11 cellular contexts compared by ENCODE assay signal in genomic region chr1:162541619-162542141, GRCh38. TPM values are rescaled to one million over a fixed set of nuclear protein-coding genes. Genes with fewer than 3 reads are reported as not detected.
DNase-seq lines count a peak whose midpoint lies in the region; ATAC-seq lines count a peak whose summit lies in the region.
"Had no signal": no experiment of that assay in that cellular context is flagged by ENCODE, and none has a peak within 500 bp of the region (broad histone marks: within the 10 kb centered on the region; RNA-seq: fewer than 3 reads in every experiment).

No MANE protein-coding gene starts in this region.

- intact Hi-C loops in Right ventricle myocardium superior (cut with DNase I) (no loop called here), sciatic nerve (cut with DNase I) (no loop called here)

- peaks cover 36% of the 10 kb centered on the region for H3K4me1 ChIP-seq in adipocyte (ENCODE audit: control insufficient read depth, insufficient read depth, low read length)

- peak; percentile 99 for DNase-seq in EH (ENCODE audit: low read depth)
- DNase-seq in adipocyte (ENCODE audit: low read depth), result peak; percentile 91
- no peak for DNase-seq in Right ventricle myocardium superior
- DNase-seq in sciatic nerve (ENCODE audit: low spot score), result no peak
- no peak for DNase-seq in NCI-H146 treated with DMSO at 0.1 percent for 48 hours (lab: John Stamatoyannopoulos, UW; ENCODE audit: unreplicated experiment)
- no peak for DNase-seq in cerebellar nuclear complex (lab: John Stamatoyannopoulos, UW)
- no peak for DNase-seq in activated naive CD4-positive, alpha-beta T cell treated with anti-CD3 and anti-CD28 coated beads, Interleukin-2, amount 50 U/mL, for 16 hours
- DNase-seq: activated naive CD4-positive, alpha-beta T cell; NCI-H1092 treated with DMSO at 0.1 percent for 48 hours; stimulated activated CD4-positive, alpha-beta T cell treated with anti-CD3 and anti-CD28 coated beads, Interleukin-1b, Interleukin-23, amount 100 ng/mL, for 48 hours had no signal

- no peaks in the 10 kb centered on the region for H3K36me3 ChIP-seq in adipocyte (ENCODE audit: control insufficient read depth, insufficient read depth, low read length, severe bottlenecking)

- no peaks in the 10 kb centered on the region for H3K9me3 ChIP-seq in adipocyte (ENCODE audit: control insufficient read depth, low read length)

- H3K9ac ChIP-seq in adipocyte (ENCODE audit: low read length), result peak overlapping the region; percentile 74

- H3K4me3 ChIP-seq in adipocyte (ENCODE audit: low read length), result no peak overlapping the region

- H3K27me3 ChIP-seq in adipocyte (replicated peaks; ENCODE audit: control insufficient read depth, insufficient read depth, low read length), result no peaks in the 10 kb centered on the region

- ATAC-seq in Right ventricle myocardium superior (ENCODE audit: poor library complexity), result peak; percentile 79
- ATAC-seq in sciatic nerve, result peak; percentile 75
- ATAC-seq in GM21786 (IDR thresholded peaks at IDR 0.05; ENCODE audit: unreplicated experiment), result no peak

RNA-seq across cellular contexts. Expression of gene UAP1, which starts 19.8 kb away (rescaled TPM):
- total RNA-seq in Right ventricle myocardium superior (27.4 TPM), sciatic nerve (70.9 TPM)

RNA-seq across cellular contexts. Expression of gene UHMK1, which starts 44.1 kb away (rescaled TPM):
- total RNA-seq in Right ventricle myocardium superior, result 18.6 TPM
- total RNA-seq in sciatic nerve, result 37.4 TPM

Comparison
In these comparisons a context has a peak if more than half of its experiments do, and no peak if none do; other contexts are left out.
1. DNase-seq: peak in EH (single experiment) and adipocyte (single experiment); none in Right ventricle myocardium superior (single experiment), sciatic nerve (single experiment), NCI-H146 treated with DMSO at 0.1 percent for 48 hours (single experiment), cerebellar nuclear complex (0 of 2) and activated naive CD4-positive, alpha-beta T cell treated with anti-CD3 and anti-CD28 coated beads, Interleukin-2, amount 50 U/mL, for 16 hours (single experiment).